Comparison of ENCODE assay signal across 8 cellular contexts in genomic region chr17:42276359-42276608, GRCh38. TPM values are rescaled to one million over a fixed set of nuclear protein-coding genes. Genes with fewer than 3 reads are reported as not detected.
A peak's percentile ranks its signal among the peaks of the same experiment; 100 is the strongest.
DNase-seq lines count a peak whose midpoint lies in the region; ATAC-seq and TF ChIP-seq lines count a peak whose summit lies in the region.

Gene STAT5B (minus strand): TSS chr17:42276391. CDS start chr17:42232127, 44,264 bp downstream.

- H3K36me3 Mint-ChIP-seq in activated T-helper 17 cell treated with anti-CD3 and anti-CD28 coated beads, Interleukin-2, amount 50 U/mL, for 72 hours (ENCODE audit: low read depth): peaks cover 61% of the 10 kb centered on the region
- no peaks in the 10 kb centered on the region for H3K36me3 Mint-ChIP-seq in naive B cell

- peak within 1 kb of the TSS; percentile 91 for H3K27ac Mint-ChIP-seq in activated T-helper 17 cell treated with anti-CD3 and anti-CD28 coated beads, Interleukin-2, amount 50 U/mL, for 72 hours
- H3K27ac Mint-ChIP-seq in naive B cell: peak within 1 kb of the TSS; percentile 88 to 99 (median 92)

- TF ChIP-seq EP300 in suprapubic skin (IDR thresholded peaks at IDR 0.05): no peak

- peaks cover 10% of the 10 kb centered on the region for H3K79me2 ChIP-seq in fibroblast of lung (ENCODE audit: control insufficient read depth, insufficient read depth, low read length)

- H3K27ac ChIP-seq in Panc1 (ENCODE audit: low read length) (peak within 1 kb of the TSS; percentile 94), fibroblast of lung (ENCODE audit: insufficient read depth, low read length) (peak within 1 kb of the TSS; percentile 29), suprapubic skin (peak within 1 kb of the TSS; percentile 91)

- H3K36me3 ChIP-seq in Panc1 (ENCODE audit: control insufficient read depth, insufficient read depth, low read length): no peaks in the 10 kb centered on the region; the same call in 1 of the 2 replicates
- no peaks in the 10 kb centered on the region for H3K36me3 ChIP-seq in fibroblast of lung (ENCODE audit: control insufficient read depth, insufficient read depth, low read length)
- H3K36me3 ChIP-seq in suprapubic skin: no peaks in the 10 kb centered on the region

- peak within 1 kb of the TSS; percentile 72 for H3K9ac ChIP-seq in fibroblast of lung (ENCODE audit: insufficient read depth, low read length)

- H2AFZ ChIP-seq in fibroblast of lung (ENCODE audit: low read length): peak within 1 kb of the TSS; percentile 64

- H3K9me3 ChIP-seq in Panc1 (ENCODE audit: control insufficient read depth, insufficient read depth, low read depth, low read length) (no peaks in the 10 kb centered on the region), fibroblast of lung (ENCODE audit: control insufficient read depth, insufficient read depth, low read depth, low read length) (no peaks in the 10 kb centered on the region), suprapubic skin (no peaks in the 10 kb centered on the region)

- DNase-seq in 8988T (peak; percentile 88), Panc1 (ENCODE audit: low read depth, low spot score) (no peak), fibroblast of lung (ENCODE audit: low read depth in 2 of 2) (peak; percentile 55 to 66), naive B cell (peak; percentile 79), suprapubic skin (ENCODE audit: low spot score in 2 of 2) (no peak)

- POLR2A ChIA-PET in Panc1 (lab: Charles Lee): no interaction called here

- intact Hi-C loops in Panc1 (cut with micrococcal nuclease; ENCODE audit: unreplicated experiment): no loop called here

- BruUV-seq in Panc1 (replicated peaks; lab: Mats Ljungman, UMichigan): no TSS peak

- H3K4me3 Mint-ChIP-seq in activated T-helper 17 cell treated with anti-CD3 and anti-CD28 coated beads, Interleukin-2, amount 50 U/mL, for 72 hours: peak within 1 kb of the TSS; percentile 91
- H3K4me3 Mint-ChIP-seq in naive B cell: peak within 1 kb of the TSS; percentile 83 to 100 (median 96)

- no peaks in the 10 kb centered on the region for H4K20me1 ChIP-seq in fibroblast of lung (ENCODE audit: control insufficient read depth, extremely low read depth, insufficient read depth, low read length)

- no peaks in the 10 kb centered on the region for H3K27me3 Mint-ChIP-seq in activated T-helper 17 cell treated with anti-CD3 and anti-CD28 coated beads, Interleukin-2, amount 50 U/mL, for 72 hours
- no peaks in the 10 kb centered on the region for H3K27me3 Mint-ChIP-seq in naive B cell

- H3K4me1 ChIP-seq in Panc1 (ENCODE audit: control insufficient read depth, insufficient read depth, low read length): peaks cover 25% of the 10 kb centered on the region
- peaks cover 3% of the 10 kb centered on the region for H3K4me1 ChIP-seq in fibroblast of lung (ENCODE audit: control insufficient read depth, extremely low read depth, insufficient read depth, low read length)
- H3K4me1 ChIP-seq in suprapubic skin: peaks cover 33% of the 10 kb centered on the region

- peak within 1 kb of the TSS; percentile 89 for H3K4me2 ChIP-seq in fibroblast of lung (ENCODE audit: extremely low read depth, insufficient read depth, low read length)

- no peaks in the 10 kb centered on the region for H3K9me3 Mint-ChIP-seq in activated T-helper 17 cell treated with anti-CD3 and anti-CD28 coated beads, Interleukin-2, amount 50 U/mL, for 72 hours
- no peaks in the 10 kb centered on the region for H3K9me3 Mint-ChIP-seq in naive B cell

- peaks cover 19% of the 10 kb centered on the region for H3K4me1 Mint-ChIP-seq in activated T-helper 17 cell treated with anti-CD3 and anti-CD28 coated beads, Interleukin-2, amount 50 U/mL, for 72 hours
- peaks cover 46 to 53% (median 52%) of the 10 kb centered on the region in 3 donors for H3K4me1 Mint-ChIP-seq in naive B cell

- peak; percentile 56 for ATAC-seq in HG03139 (IDR thresholded peaks at IDR 0.05; ENCODE audit: unreplicated experiment)
- peak; percentile 75 for ATAC-seq in Panc1
- peak; percentile 66 for ATAC-seq in activated T-helper 17 cell treated with anti-CD3 and anti-CD28 coated beads, Interleukin-2, amount 50 U/mL, for 72 hours (replicated peaks)
- peak; percentile 81 for ATAC-seq in naive B cell (ENCODE audit: low read depth in 2 of 2)

- no peak for TF ChIP-seq CTCF in Panc1 (IDR thresholded peaks at IDR 0.05)
- TF ChIP-seq CTCF in fibroblast of lung (conservative IDR thresholded peaks at IDR 0.05 in 1 of 2, IDR thresholded peaks at IDR 0.05 in 1 of 2; ENCODE audit: low read depth in 1 of 2, low read length in 2 of 2): no peak
- no peak for TF ChIP-seq CTCF in suprapubic skin (IDR thresholded peaks at IDR 0.05)

- in situ Hi-C loops in Panc1 (cut with HindIII; ENCODE audit: low pct_unique_long_range_greater_than_20kb, low sequenced_read_pairs): no loop called here

- CTCF ChIA-PET in Panc1 (lab: Charles Lee): no interaction called here

- H3K4me3 ChIP-seq in Panc1 (ENCODE audit: low read depth in 2 of 2, low read length in 2 of 2) (peak within 1 kb of the TSS; percentile 55 to 87), fibroblast of lung (replicated peaks in 1 of 4; ENCODE audit: control extremely low read depth in 1 of 4, insufficient read depth in 1 of 4, low read depth in 3 of 4, low read length in 4 of 4) (peak within 1 kb of the TSS; percentile 70 to 78 (median 74)), suprapubic skin (peak within 1 kb of the TSS; percentile 94)

- H3K27me3 ChIP-seq in Panc1 (ENCODE audit: control insufficient read depth, insufficient read depth, low read length) (no peaks in the 10 kb centered on the region), fibroblast of lung (ENCODE audit: control insufficient read depth, insufficient read depth, low read length) (no peaks in the 10 kb centered on the region), suprapubic skin (no peaks in the 10 kb centered on the region)

- TF ChIP-seq POLR2A in GM15510 (IDR thresholded peaks at IDR 0.05; ENCODE audit: borderline replicate concordance, extremely low read depth, insufficient read length): peak; percentile 84
- peak; percentile 55 to 85 for TF ChIP-seq POLR2A in suprapubic skin (IDR thresholded peaks at IDR 0.05)

- 0% methylated on average over 17 of the region's 47 CpGs for WGBS in suprapubic skin

RNA-seq across cellular contexts. Expression of gene STAT5B, which starts in this region (rescaled TPM):
- total RNA-seq in Panc1 (2021; ENCODE audit: unreplicated experiment): 102 TPM
- polyA plus RNA-seq in Panc1 (2012; ENCODE audit: insufficient read length): 66.5 TPM
- 100 to 1,000 TPM; 124 to 255 TPM for total RNA-seq in activated T-helper 17 cell treated with anti-CD3 and anti-CD28 coated beads, Interleukin-2, amount 50 U/mL, for 72 hours
- total RNA-seq in fibroblast of lung: 24.4 and 25.9 TPM in 2 replicates
- 18.0 and 29.6 TPM in 2 replicates for polyA plus RNA-seq in fibroblast of lung
- 13.9 and 21.0 TPM in 2 replicates for polyA plus RNA-seq in fibroblast of lung (2012)
- polyA minus RNA-seq in fibroblast of lung (ENCODE audit: low replicate concordance): 21.1 and 29.1 TPM in 2 replicates
- 10 to 100 TPM; 22.8 to 52.6 (median 42.6) TPM for polyA plus RNA-seq in naive B cell (ENCODE audit: low read depth in 6 of 6)
- 100 to 1,000 TPM in 1 of 4 donors, 10 to 100 TPM in 3; 52.7 to 105 (median 57.6) TPM for total RNA-seq in suprapubic skin

Comparison
In these comparisons a context has a peak if more than half of its experiments do, and no peak if none do; other contexts are left out.
1. DNase-seq: peak in 8988T (single experiment), fibroblast of lung (2 of 2) and naive B cell (single experiment); none in Panc1 (single experiment) and suprapubic skin (0 of 2).
2. H3K27ac ChIP-seq: peak in every context shown above with its lines; median percentile 94 in Panc1; 91 in suprapubic skin; 29 in fibroblast of lung.
3. Peak in every context shown above with its lines, with median percentiles within 50 percentile points of each other: ATAC-seq and H3K4me3 ChIP-seq.